ENCODE assay signal across 9 cellular contexts in the genomic region with DNA sequence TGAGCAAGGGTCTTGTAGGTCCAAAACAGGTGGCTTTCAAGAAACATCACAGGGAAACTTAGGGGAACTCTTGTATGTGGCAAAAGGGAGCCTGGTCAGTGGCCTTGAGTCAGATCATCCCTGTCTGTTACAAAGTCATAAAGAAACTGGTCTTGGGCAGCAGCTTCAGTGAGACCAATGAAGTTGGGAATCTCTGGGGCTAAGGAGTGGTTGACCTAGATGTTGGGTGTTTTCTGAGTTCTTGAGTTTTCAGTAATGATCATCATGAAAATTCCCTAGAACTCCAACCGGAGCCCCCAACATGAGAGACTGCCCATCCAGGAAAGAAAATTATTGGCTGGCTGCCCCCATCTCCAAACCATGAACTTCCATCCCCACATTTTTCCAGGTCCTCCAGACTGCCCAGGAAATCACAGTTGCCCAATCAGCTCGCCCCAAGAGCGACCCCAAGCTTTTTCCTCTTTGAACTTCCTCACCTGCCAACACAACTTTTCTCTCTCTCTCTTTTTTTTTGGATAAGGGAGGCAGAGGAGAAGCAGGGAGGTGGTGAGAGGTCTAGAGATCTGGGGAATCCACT. TPM values are rescaled to one million over a fixed set of nuclear protein-coding genes. Genes with fewer than 3 reads are reported as not detected.
A peak's percentile ranks its signal among the peaks of the same experiment; 100 is the strongest.
DNase-seq lines count a peak whose midpoint lies in the region; ATAC-seq and TF ChIP-seq lines count a peak whose summit lies in the region.
"Had no signal": no experiment of that assay in that cellular context is flagged by ENCODE, and none has a peak within 500 bp of the region (broad histone marks: within the 10 kb centered on the region; RNA-seq: fewer than 3 reads in every experiment).

No MANE protein-coding gene starts in this region.

- H3K4me1 ChIP-seq in MM.1S (ENCODE audit: low read length): peaks cover 22% of the 10 kb centered on the region
- H3K4me1 ChIP-seq: parathyroid adenoma had no signal

- H3K36me3 Mint-ChIP-seq in HFFc6 (ENCODE audit: low read depth) (no peaks in the 10 kb centered on the region), nephron progenitor cell (ENCODE audit: low read depth) (no peaks in the 10 kb centered on the region)

- H3K4me3 ChIP-seq in MM.1S (ENCODE audit: low read length): peak overlapping the region; percentile 80

- H3K4me3 Mint-ChIP-seq in HFFc6: no peak overlapping the region
- no peak overlapping the region for H3K4me3 Mint-ChIP-seq in nephron progenitor cell

- ATAC-seq in GM18519 (IDR thresholded peaks at IDR 0.05; ENCODE audit: low FRiP score, unreplicated experiment): peak; percentile 9
- no peak for ATAC-seq in HG02763 (IDR thresholded peaks at IDR 0.05; ENCODE audit: unreplicated experiment)

- peaks cover 21% of the 10 kb centered on the region for H3F3A ChIP-seq in MM.1S (ENCODE audit: insufficient read depth, low read length)

- H3K9me2 ChIP-seq in MM.1S (replicated peaks; ENCODE audit: insufficient read depth, low read length): no peaks in the 10 kb centered on the region

- peak overlapping the region; percentile 100 for H3K4me2 ChIP-seq in MM.1S (ENCODE audit: low read depth, low read length)

- peaks cover 50% of the 10 kb centered on the region for H3K27me3 ChIP-seq in MM.1S (replicated peaks; ENCODE audit: insufficient read depth, low read length)

- H3K9ac ChIP-seq in MM.1S (ENCODE audit: low read length): peak overlapping the region; percentile 75
- H3K9ac ChIP-seq: parathyroid adenoma had no signal

- H3K36me3 ChIP-seq in MM.1S (replicated peaks; ENCODE audit: insufficient read depth, low read length): no peaks in the 10 kb centered on the region

- H3K4me1 Mint-ChIP-seq in HFFc6 (ENCODE audit: low read depth): peaks cover 33% of the 10 kb centered on the region
- peaks cover 81% of the 10 kb centered on the region for H3K4me1 Mint-ChIP-seq in nephron progenitor cell

- H3K79me2 ChIP-seq in MM.1S (ENCODE audit: low read length): no peaks in the 10 kb centered on the region
- H3K79me2 ChIP-seq: parathyroid adenoma had no signal

- intact Hi-C loops in posterior vena cava (cut with DNase I): loop anchor here in 1 of 2 donors (10.0 kb wide), 1 partner anchor 157 kb away; no protein-coding TSS in a partner anchor

- TF ChIP-seq CTCF in HFFc6 (IDR thresholded peaks at IDR 0.05): no peak
- TF ChIP-seq CTCF in MM.1S (IDR thresholded peaks at IDR 0.05; ENCODE audit: low read length): no peak
- TF ChIP-seq CTCF in nephron progenitor cell (IDR thresholded peaks at IDR 0.05): no peak

- H3K27me3 Mint-ChIP-seq in HFFc6 (ENCODE audit: insufficient read depth): peaks cover 27% of the 10 kb centered on the region
- H3K27me3 Mint-ChIP-seq in nephron progenitor cell (ENCODE audit: low read depth, poor library complexity): peaks cover 17% of the 10 kb centered on the region

- peak overlapping the region; percentile 90 for H3K27ac ChIP-seq in MM.1S (ENCODE audit: low read length)
- H3K27ac ChIP-seq: parathyroid adenoma had no signal

- H2AFZ ChIP-seq in MM.1S (ENCODE audit: low read length): peak overlapping the region; percentile 96

- DNase-seq in HFFc6 (no peak), MM.1S (peak; percentile 21), nephron progenitor cell (no peak), posterior vena cava (ENCODE audit: low spot score) (no peak)
- no peak for DNase-seq in stimulated activated CD4-positive, alpha-beta T cell treated with anti-CD3 and anti-CD28 coated beads, Interleukin-2, amount 100 ng/mL, for 48 hours

- H3K9me3 Mint-ChIP-seq in HFFc6 (no peaks in the 10 kb centered on the region), nephron progenitor cell (no peaks in the 10 kb centered on the region)

- H3K9me3 ChIP-seq in MM.1S (replicated peaks; ENCODE audit: insufficient read depth, low read length): no peaks in the 10 kb centered on the region

- H3K27ac Mint-ChIP-seq in HFFc6 (peak overlapping the region; percentile 53; the same call in 1 of the 2 replicates), nephron progenitor cell (peak overlapping the region; percentile 46)

- H4K20me1 ChIP-seq in MM.1S (ENCODE audit: insufficient read depth, low read length): no peaks in the 10 kb centered on the region

RNA-seq across cellular contexts. Expression of a gene that starts 3.9 kb away (rescaled TPM):
- total RNA-seq in HFFc6 (2021; fragmentation: NEBNext Ultra II Directional; extraction: Animal tissue kit (Norgen Biotek cat#: 25700)): not detected
- total RNA-seq in posterior vena cava: under 1 TPM; 0.46 to 0.62 TPM

RNA-seq across cellular contexts. Expression of a gene that starts 60.0 kb away (rescaled TPM):
- under 1 TPM in 1 of 6 experiments, not detected in 5; 0.17 TPM for total RNA-seq in HFFc6 (2021; fragmentation: NEBNext Ultra II Directional; extraction: Animal tissue kit (Norgen Biotek cat#: 25700))
- total RNA-seq in posterior vena cava: under 1 TPM; 0.14 to 0.38 TPM
- total RNA-seq: temporal lobe had no signal
